ENCODE assay signal across 19 cellular contexts in genomic region chr2:233197022-233197421, GRCh38. TPM values are rescaled to one million over a fixed set of nuclear protein-coding genes. Genes with fewer than 3 reads are reported as not detected.
DNase-seq lines count a peak whose midpoint lies in the region; ATAC-seq, FAIRE-seq and TF ChIP-seq lines count a peak whose summit lies in the region.
"Had no signal": no experiment of that assay in that cellular context is flagged by ENCODE, and none has a peak within 500 bp of the region (broad histone marks: within the 10 kb centered on the region; RNA-seq: fewer than 3 reads in every experiment).

No MANE protein-coding gene starts in this region.

- no peak overlapping the region for H3K4me3 ChIP-seq in kidney (ENCODE audit: low read length in 2 of 2)
- H3K4me3 ChIP-seq in BE2C (ENCODE audit: low read depth, low read length): no peak overlapping the region

- no peaks in the 10 kb centered on the region for H3K27me3 Mint-ChIP-seq in activated naive CD8-positive, alpha-beta T cell
- no peaks in the 10 kb centered on the region for H3K27me3 Mint-ChIP-seq in activated naive CD8-positive, alpha-beta T cell treated with anti-CD3 and anti-CD28 coated beads, Interleukin-2, amount 50 U/mL, for 24 hours
- no peaks in the 10 kb centered on the region for H3K27me3 Mint-ChIP-seq in activated T-helper 17 cell treated with anti-CD3 and anti-CD28 coated beads, Interleukin-2, amount 50 U/mL, for 72 hours
- H3K27me3 Mint-ChIP-seq in stimulated activated memory B cell treated with anti-CD40 and anti-IgM and Interleukin-4, amounts not matched to agents 10 μg/mL and 1 μg/mL and 100 μg/mL, for 72 hours: no peaks in the 10 kb centered on the region

- H3K27me3 ChIP-seq in BE2C: no peaks in the 10 kb centered on the region

- peak overlapping the region; percentile 68 for H3K27ac Mint-ChIP-seq in activated naive CD8-positive, alpha-beta T cell
- H3K27ac Mint-ChIP-seq in activated naive CD8-positive, alpha-beta T cell treated with anti-CD3 and anti-CD28 coated beads, Interleukin-2, amount 50 U/mL, for 24 hours: no peak overlapping the region
- peak overlapping the region; percentile 53 for H3K27ac Mint-ChIP-seq in activated T-helper 17 cell treated with anti-CD3 and anti-CD28 coated beads, Interleukin-2, amount 50 U/mL, for 72 hours
- H3K27ac Mint-ChIP-seq in stimulated activated memory B cell treated with anti-CD40 and anti-IgM and Interleukin-4, amounts not matched to agents 10 μg/mL and 1 μg/mL and 100 μg/mL, for 72 hours: peak overlapping the region; percentile 49

- no peak for TF ChIP-seq CTCF in kidney (IDR thresholded peaks at IDR 0.05; ENCODE audit: borderline replicate concordance, extremely low read depth, insufficient read depth)
- no peak for TF ChIP-seq CTCF in BE2C (IDR thresholded peaks at IDR 0.05; ENCODE audit: low read depth, low read length)

- intact Hi-C loops in kidney (cut with DNase I): no loop called here

- H3K36me3 ChIP-seq in kidney (ENCODE audit: control insufficient read depth in 1 of 2, insufficient read depth in 2 of 2, low read length in 2 of 2) (no peaks in the 10 kb centered on the region), BE2C (no peaks in the 10 kb centered on the region)

- H3K9me3 ChIP-seq in kidney (ENCODE audit: control insufficient read depth in 1 of 2, low read length in 2 of 2): no peaks in the 10 kb centered on the region
- H3K9me3 ChIP-seq in BE2C: no peaks in the 10 kb centered on the region

- peaks cover 25% of the 10 kb centered on the region for H3K36me3 Mint-ChIP-seq in activated naive CD8-positive, alpha-beta T cell
- H3K36me3 Mint-ChIP-seq in activated naive CD8-positive, alpha-beta T cell treated with anti-CD3 and anti-CD28 coated beads, Interleukin-2, amount 50 U/mL, for 24 hours (ENCODE audit: low read depth): peaks cover 46% of the 10 kb centered on the region
- H3K36me3 Mint-ChIP-seq in activated T-helper 17 cell treated with anti-CD3 and anti-CD28 coated beads, Interleukin-2, amount 50 U/mL, for 72 hours (ENCODE audit: low read depth): peaks cover 96% of the 10 kb centered on the region
- peaks cover 82% of the 10 kb centered on the region for H3K36me3 Mint-ChIP-seq in stimulated activated memory B cell treated with anti-CD40 and anti-IgM and Interleukin-4, amounts not matched to agents 10 μg/mL and 1 μg/mL and 100 μg/mL, for 72 hours

- H3K27ac ChIP-seq in kidney (ENCODE audit: low read depth in 2 of 2, low read length in 2 of 2): no peak overlapping the region

- no peak for FAIRE-seq in kidney (lab: Jason Lieb, UNC)
- FAIRE-seq: D721Med, G401.6 had no signal

- no peak for ATAC-seq in activated naive CD8-positive, alpha-beta T cell treated with anti-CD3 and anti-CD28 coated beads, Interleukin-2, amount 50 U/mL, for 24 hours
- ATAC-seq in activated T-helper 17 cell treated with anti-CD3 and anti-CD28 coated beads, Interleukin-2, amount 50 U/mL, for 72 hours (replicated peaks): no peak
- no peak for ATAC-seq in stimulated activated memory B cell treated with anti-CD40 and anti-IgM and Interleukin-4, amounts not matched to agents 10 μg/mL and 1 μg/mL and 100 μg/mL, for 72 hours
- ATAC-seq in HG02981 (IDR thresholded peaks at IDR 0.05; ENCODE audit: unreplicated experiment): no peak
- ATAC-seq: CD8-positive, alpha-beta T cell had no signal

- H3K4me1 Mint-ChIP-seq in activated naive CD8-positive, alpha-beta T cell (ENCODE audit: low read depth): no peaks in the 10 kb centered on the region
- H3K4me1 Mint-ChIP-seq in activated naive CD8-positive, alpha-beta T cell treated with anti-CD3 and anti-CD28 coated beads, Interleukin-2, amount 50 U/mL, for 24 hours: peaks cover 6% of the 10 kb centered on the region
- no peaks in the 10 kb centered on the region for H3K4me1 Mint-ChIP-seq in activated T-helper 17 cell treated with anti-CD3 and anti-CD28 coated beads, Interleukin-2, amount 50 U/mL, for 72 hours
- peaks cover 59% of the 10 kb centered on the region for H3K4me1 Mint-ChIP-seq in stimulated activated memory B cell treated with anti-CD40 and anti-IgM and Interleukin-4, amounts not matched to agents 10 μg/mL and 1 μg/mL and 100 μg/mL, for 72 hours

- DNase-seq in activated naive CD8-positive, alpha-beta T cell treated with anti-CD3 and anti-CD28 coated beads, Interleukin-2, amount 50 U/mL, for 24 hours: no peak
- DNase-seq in kidney: peak; percentile 52
- no peak for DNase-seq in NCI-H82 (lab: John Stamatoyannopoulos, UW)
- DNase-seq in BE2C: no peak
- DNase-seq: ACHN; AML-193; CD8-positive, alpha-beta T cell; DND-41; HCEC 1CT; NCI-H187 treated with DMSO at 0.1 percent for 48 hours; NCI-H526 treated with DMSO at 0.1 percent for 48 hours; NK-92 treated with Interleukin-12 subunit alpha and Interleukin-12 subunit beta, amount 100 ng/mL, for 24 hours; SHP77 treated with DMSO at 0.1 percent for 48 hours had no signal

- no peak overlapping the region for H3K9ac ChIP-seq in kidney (ENCODE audit: low read length in 2 of 2)

- H3K4me1 ChIP-seq in kidney (ENCODE audit: control insufficient read depth in 1 of 2, insufficient read depth in 1 of 2, low read depth in 1 of 2, low read length in 2 of 2) (no peaks in the 10 kb centered on the region), BE2C (no peaks in the 10 kb centered on the region)

- H3K4me3 Mint-ChIP-seq in activated naive CD8-positive, alpha-beta T cell: no peak overlapping the region
- no peak overlapping the region for H3K4me3 Mint-ChIP-seq in activated naive CD8-positive, alpha-beta T cell treated with anti-CD3 and anti-CD28 coated beads, Interleukin-2, amount 50 U/mL, for 24 hours
- no peak overlapping the region for H3K4me3 Mint-ChIP-seq in activated T-helper 17 cell treated with anti-CD3 and anti-CD28 coated beads, Interleukin-2, amount 50 U/mL, for 72 hours
- no peak overlapping the region for H3K4me3 Mint-ChIP-seq in stimulated activated memory B cell treated with anti-CD40 and anti-IgM and Interleukin-4, amounts not matched to agents 10 μg/mL and 1 μg/mL and 100 μg/mL, for 72 hours
- H3K4me3 Mint-ChIP-seq: CD8-positive, alpha-beta T cell had no signal

- H3K9me3 Mint-ChIP-seq in activated naive CD8-positive, alpha-beta T cell (ENCODE audit: low read depth): no peaks in the 10 kb centered on the region
- no peaks in the 10 kb centered on the region for H3K9me3 Mint-ChIP-seq in activated naive CD8-positive, alpha-beta T cell treated with anti-CD3 and anti-CD28 coated beads, Interleukin-2, amount 50 U/mL, for 24 hours
- H3K9me3 Mint-ChIP-seq in activated T-helper 17 cell treated with anti-CD3 and anti-CD28 coated beads, Interleukin-2, amount 50 U/mL, for 72 hours: no peaks in the 10 kb centered on the region
- no peaks in the 10 kb centered on the region for H3K9me3 Mint-ChIP-seq in stimulated activated memory B cell treated with anti-CD40 and anti-IgM and Interleukin-4, amounts not matched to agents 10 μg/mL and 1 μg/mL and 100 μg/mL, for 72 hours
- H3K9me3 Mint-ChIP-seq: CD8-positive, alpha-beta T cell had no signal

RNA-seq across cellular contexts. Expression of gene ATG16L1, which starts 54.5 kb away (rescaled TPM):
- total RNA-seq in activated T-helper 17 cell treated with anti-CD3 and anti-CD28 coated beads, Interleukin-2, amount 50 U/mL, for 72 hours: 10 to 100 TPM; 24.5 to 34.1 TPM
- 30.8 TPM for total RNA-seq in kidney
- 11.7 TPM for polyA plus RNA-seq in kidney (ENCODE audit: insufficient read depth, low read depth, low replicate concordance)
- 23.5 TPM for polyA plus RNA-seq in BE2C (2012; ENCODE audit: insufficient read depth, insufficient read length, low read depth)
